Comparison of ENCODE assay signal across 9 cellular contexts in genomic region chr3:150370129-150370602, GRCh38. TPM values are rescaled to one million over a fixed set of nuclear protein-coding genes. Genes with fewer than 3 reads are reported as not detected.
A peak's percentile ranks its signal among the peaks of the same experiment; 100 is the strongest.
DNase-seq lines count a peak whose midpoint lies in the region; FAIRE-seq and TF ChIP-seq lines count a peak whose summit lies in the region.
"Had no signal": no experiment of that assay in that cellular context is flagged by ENCODE, and none has a peak within 500 bp of the region (broad histone marks: within the 10 kb centered on the region; RNA-seq: fewer than 3 reads in every experiment).

No MANE protein-coding gene starts in this region.

- H3K9ac ChIP-seq in fibroblast of lung (ENCODE audit: insufficient read depth, low read length) (peak overlapping the region; percentile 71), neuronal stem cell (ENCODE audit: low read depth, low read length, poor library complexity) (no peak overlapping the region)

- no peak overlapping the region for H4K8ac ChIP-seq in neuronal stem cell (ENCODE audit: low read depth, low read length)

- H3K36me3 ChIP-seq in Caco-2 (ENCODE audit: control insufficient read depth, insufficient read depth, low read length) (no peaks in the 10 kb centered on the region), fibroblast of lung (ENCODE audit: control insufficient read depth, insufficient read depth, low read length) (no peaks in the 10 kb centered on the region), neuronal stem cell (replicated peaks in 1 of 2; ENCODE audit: control insufficient read depth in 2 of 2, insufficient read depth in 2 of 2, low read length in 2 of 2) (no peaks in the 10 kb centered on the region)

- peak overlapping the region; percentile 99 for H3K4me2 ChIP-seq in fibroblast of lung (ENCODE audit: extremely low read depth, insufficient read depth, low read length)
- H3K4me2 ChIP-seq in neuronal stem cell (ENCODE audit: insufficient read depth, low read length, poor library complexity, severe bottlenecking): no peak overlapping the region

- no peak overlapping the region for H3K23ac ChIP-seq in neuronal stem cell (ENCODE audit: low read depth, low read length, poor library complexity)

- no peak overlapping the region for H2BK120ac ChIP-seq in neuronal stem cell (ENCODE audit: low read depth, low read length)

- no peak overlapping the region for H2BK12ac ChIP-seq in neuronal stem cell (ENCODE audit: low read length)

- TF ChIP-seq CTCF in Caco-2 (IDR thresholded peaks at IDR 0.05; ENCODE audit: insufficient read depth in 1 of 2, low read depth in 1 of 2, low read length in 1 of 2, severe bottlenecking in 1 of 2, unreplicated experiment in 1 of 2) (no peak), fibroblast of lung (conservative IDR thresholded peaks at IDR 0.05 in 1 of 2, IDR thresholded peaks at IDR 0.05 in 1 of 2; ENCODE audit: low read depth in 1 of 2, low read length in 2 of 2) (peak; percentile 15 to 45)

- FAIRE-seq in RCC 7860 (lab: Jason Lieb, UNC): peak; percentile 97

- no peak overlapping the region for H3K4ac ChIP-seq in neuronal stem cell (ENCODE audit: low read length)

- POLR2A ChIA-PET in Caco-2 (lab: Charles Lee): no interaction called here

- no peak overlapping the region for H3K14ac ChIP-seq in neuronal stem cell (ENCODE audit: low read length)

- H4K20me1 ChIP-seq in fibroblast of lung (ENCODE audit: control insufficient read depth, extremely low read depth, insufficient read depth, low read length): no peaks in the 10 kb centered on the region

- H3K79me1 ChIP-seq in neuronal stem cell (ENCODE audit: low read depth, low read length): no peaks in the 10 kb centered on the region

- no TSS peak for BruUV-seq in Caco-2 (replicated peaks; lab: Mats Ljungman, UMichigan)

- H3K4me1 ChIP-seq in Caco-2 (peaks cover 40% of the 10 kb centered on the region), fibroblast of lung (ENCODE audit: control insufficient read depth, extremely low read depth, insufficient read depth, low read length) (peaks cover 2% of the 10 kb centered on the region), neuronal stem cell (ENCODE audit: control insufficient read depth in 2 of 2, insufficient read depth in 1 of 2, low read depth in 1 of 2, low read length in 2 of 2) (peaks cover 4 to 12% of the 10 kb centered on the region in 2 donors)

- intact Hi-C loops in Caco-2 (cut with micrococcal nuclease; ENCODE audit: unreplicated experiment): loop anchor here (1.0 to 2.0 kb wide), 5 partner anchors 25 to 127 kb away; partner anchors contain the start of gene TSC22D2

- H3K27ac Mint-ChIP-seq in Caco-2 (ENCODE audit: unreplicated experiment): peak overlapping the region; percentile 53
- H3K27ac Mint-ChIP-seq: T-helper 2 cell treated with Interferon-gamma antibody and Interleukin-4, amounts not matched to agents 5 μg/mL and 100 μg/mL, for 36 hours had no signal

- no CpG with 5 or more reads among the region's 4 CpGs for WGBS in neuronal stem cell (ENCODE audit: extremely low coverage in 2 of 2, insufficient read length in 2 of 2, insufficient replicate concordance in 1 of 2), 2 donors

- DNase-seq in Caco-2 (peak; percentile 80 to 84), RCC 7860 (ENCODE audit: low spot score) (peak; percentile 96), fibroblast of lung (ENCODE audit: low read depth in 2 of 2) (peak; percentile 97 to 98), neuronal stem cell (ENCODE audit: low spot score) (peak; percentile 63), D341Med (ENCODE audit: low spot score) (no peak), NCI-H774 (lab: John Stamatoyannopoulos, UW) (no peak)
- DNase-seq in stimulated activated CD4-positive, alpha-beta T cell treated with anti-CD3 and anti-CD28 coated beads, Interleukin-4, amount 100 ng/mL, for 1 hour: no peak
- DNase-seq in effector CD4-positive, alpha-beta T cell: no peak

- CTCF ChIA-PET in Caco-2 (lab: Charles Lee): no interaction called here

- no peaks in the 10 kb centered on the region for H3K36me3 Mint-ChIP-seq in Caco-2 (ENCODE audit: insufficient read depth, unreplicated experiment)

- peaks cover 12% of the 10 kb centered on the region for H3K79me2 ChIP-seq in fibroblast of lung (ENCODE audit: control insufficient read depth, insufficient read depth, low read length)

- H3K9me3 ChIP-seq in Caco-2: no peaks in the 10 kb centered on the region
- no peaks in the 10 kb centered on the region for H3K9me3 ChIP-seq in fibroblast of lung (ENCODE audit: control insufficient read depth, insufficient read depth, low read depth, low read length)
- no peaks in the 10 kb centered on the region for H3K9me3 ChIP-seq in neuronal stem cell (replicated peaks in 1 of 2; ENCODE audit: control insufficient read depth in 2 of 2, insufficient read depth in 1 of 2, low read depth in 1 of 2, low read length in 2 of 2)

- H3K9me3 Mint-ChIP-seq in Caco-2 (ENCODE audit: unreplicated experiment): no peaks in the 10 kb centered on the region
- H3K9me3 Mint-ChIP-seq: T-helper 2 cell treated with Interferon-gamma antibody and Interleukin-4, amounts not matched to agents 5 μg/mL and 100 μg/mL, for 36 hours had no signal

- peak overlapping the region; percentile 11 for H3K4me3 ChIP-seq in Caco-2 (ENCODE audit: low read depth, low read length)
- H3K4me3 ChIP-seq in fibroblast of lung (replicated peaks in 1 of 4; ENCODE audit: control extremely low read depth in 1 of 4, insufficient read depth in 1 of 4, low read depth in 3 of 4, low read length in 4 of 4): peak overlapping the region; percentile 67 to 78 (median 74)
- peak overlapping the region; percentile 40 to 58 for H3K4me3 ChIP-seq in neuronal stem cell (ENCODE audit: low read length in 2 of 2)

- H3K4me3 Mint-ChIP-seq in Caco-2 (ENCODE audit: unreplicated experiment): peak overlapping the region; percentile 70
- H3K4me3 Mint-ChIP-seq: T-helper 2 cell treated with Interferon-gamma antibody and Interleukin-4, amounts not matched to agents 5 μg/mL and 100 μg/mL, for 36 hours had no signal

- peak overlapping the region; percentile 25 for H2AFZ ChIP-seq in fibroblast of lung (ENCODE audit: low read length)
- H2AFZ ChIP-seq in neuronal stem cell (ENCODE audit: low read length): peak overlapping the region; percentile 76

- H2BK15ac ChIP-seq in neuronal stem cell (ENCODE audit: low read length): no peak overlapping the region

- H3K18ac ChIP-seq in neuronal stem cell (ENCODE audit: low read length): no peak overlapping the region

- no peak overlapping the region for H4K91ac ChIP-seq in neuronal stem cell (ENCODE audit: low read depth, low read length, poor library complexity)

- H2AK5ac ChIP-seq in neuronal stem cell (ENCODE audit: low read depth, low read length): no peak overlapping the region

- H2BK5ac ChIP-seq in neuronal stem cell (ENCODE audit: low read length): no peak overlapping the region

- H3K27me3 Mint-ChIP-seq in Caco-2 (ENCODE audit: insufficient read depth, unreplicated experiment): no peaks in the 10 kb centered on the region

- H3K27ac ChIP-seq in fibroblast of lung (ENCODE audit: insufficient read depth, low read length) (peak overlapping the region; percentile 93), neuronal stem cell (replicated peaks; ENCODE audit: low read length) (peak overlapping the region; percentile 40)

- H3K27me3 ChIP-seq in Caco-2 (replicated peaks; ENCODE audit: control insufficient read depth, insufficient read depth, low read length) (no peaks in the 10 kb centered on the region), fibroblast of lung (ENCODE audit: control insufficient read depth, insufficient read depth, low read length) (no peaks in the 10 kb centered on the region), neuronal stem cell (ENCODE audit: control insufficient read depth in 3 of 3, insufficient read depth in 3 of 3, low read depth in 1 of 3, low read length in 3 of 3) (no peaks in the 10 kb centered on the region)

- H3K4me1 Mint-ChIP-seq in Caco-2 (ENCODE audit: low read depth, unreplicated experiment): peaks cover 13% of the 10 kb centered on the region

RNA-seq across cellular contexts. Expression of gene TSC22D2, which starts 37.9 kb away (rescaled TPM):
- 30.8 and 33.6 TPM in 2 replicates for total RNA-seq in Caco-2 (2022)
- total RNA-seq in fibroblast of lung: 10.3 and 23.6 TPM in 2 replicates
- polyA plus RNA-seq in fibroblast of lung: 29.3 and 45.5 TPM in 2 replicates
- 30.3 and 41.2 TPM in 2 replicates for polyA plus RNA-seq in fibroblast of lung (2012)
- polyA minus RNA-seq in fibroblast of lung (ENCODE audit: low replicate concordance): 11.1 and 13.0 TPM in 2 replicates
- polyA plus RNA-seq in neuronal stem cell (2013, experiment 1 of 2): 22.0 TPM
- polyA plus RNA-seq in neuronal stem cell (2013, experiment 2 of 2): 22.2 TPM

Comparison
In these comparisons a context has a peak if more than half of its experiments do, and no peak if none do; other contexts are left out.
1. DNase-seq: peak in Caco-2 (2 of 2), RCC 7860 (single experiment), fibroblast of lung (2 of 2) and neuronal stem cell (single experiment); none in stimulated activated CD4-positive, alpha-beta T cell treated with anti-CD3 and anti-CD28 coated beads, Interleukin-4, amount 100 ng/mL, for 1 hour (single experiment), effector CD4-positive, alpha-beta T cell (single experiment), D341Med (single experiment) and NCI-H774 (single experiment).
2. H3K4me3 ChIP-seq: peak in every context shown above with its lines; median percentile 74 in fibroblast of lung; 49 in neuronal stem cell; 11 in Caco-2.
3. CTCF ChIP-seq: peak in fibroblast of lung (2 of 2); none in Caco-2 (0 of 2).